31 cellular contexts compared by ENCODE assay signal in the genomic region with DNA sequence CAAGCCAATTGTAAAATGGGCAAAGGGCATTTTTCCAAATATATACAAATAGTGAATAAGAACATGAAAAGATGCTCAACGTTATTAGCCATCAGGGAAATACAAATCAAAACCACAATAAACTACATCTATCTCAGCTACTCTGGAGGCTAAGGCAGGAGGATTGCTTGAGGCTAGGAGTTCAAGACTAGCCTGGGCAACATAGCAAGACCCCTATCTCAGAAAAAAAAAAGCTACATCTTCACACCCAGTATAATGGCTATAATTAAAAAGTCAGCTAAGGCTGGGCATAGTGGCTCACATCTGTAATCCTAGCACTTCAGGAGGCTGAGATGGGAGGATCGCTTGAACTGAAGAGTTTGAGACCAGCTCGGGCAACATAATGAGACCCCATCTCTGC. TPM values are rescaled to one million over a fixed set of nuclear protein-coding genes. Genes with fewer than 3 reads are reported as not detected.
"Had no signal": no experiment of that assay in that cellular context is flagged by ENCODE, and none has a peak within 500 bp of the region (broad histone marks: within the 10 kb centered on the region; RNA-seq: fewer than 3 reads in every experiment).

No MANE protein-coding gene starts in this region.

- H3K27me3 ChIP-seq: colonic mucosa, dorsolateral prefrontal cortex, esophagus muscularis mucosa, esophagus squamous epithelium, gastrocnemius medialis, gastroesophageal sphincter, heart left ventricle, heart right ventricle had no signal

- H3K36me3 ChIP-seq: colonic mucosa, esophagus squamous epithelium, gastrocnemius medialis, gastroesophageal sphincter, heart left ventricle had no signal

- H3K9me3 ChIP-seq: colonic mucosa, esophagus muscularis mucosa, esophagus squamous epithelium, gastrocnemius medialis, gastroesophageal sphincter, heart left ventricle, heart right ventricle had no signal

- ATAC-seq: effector memory CD8-positive, alpha-beta T cell; esophagus mucosa; foreskin keratinocyte; gastrocnemius medialis; gastroesophageal sphincter; heart left ventricle; heart right ventricle had no signal

- H3K4me3 ChIP-seq: colonic mucosa, coronary artery, dorsolateral prefrontal cortex, esophagus muscularis mucosa, esophagus squamous epithelium, gastrocnemius medialis, gastroesophageal sphincter, heart left ventricle, heart right ventricle had no signal

- DNase-seq: colonic mucosa; cortex of kidney; dermis blood vessel endothelial cell; dorsolateral prefrontal cortex; effector CD4-positive, alpha-beta T cell; effector CD8-positive, alpha-beta T cell; effector memory CD4-positive, alpha-beta T cell; effector memory CD8-positive, alpha-beta T cell; endodermal cell; erythroblast; esophagus squamous epithelium; foreskin fibroblast; foreskin keratinocyte; foreskin melanocyte; gastrocnemius medialis; glutamatergic neuron; head of caudate nucleus; heart left ventricle; heart right ventricle had no signal

- H3K4me1 ChIP-seq: colonic mucosa, esophagus squamous epithelium, foreskin keratinocyte, gastrocnemius medialis had no signal

- FAIRE-seq: colon, endothelial cell of umbilical vein, frontal cortex had no signal

- H3K27ac ChIP-seq: colonic mucosa, coronary artery, dorsolateral prefrontal cortex, epithelial cell of prostate, esophagus muscularis mucosa, esophagus squamous epithelium, foreskin keratinocyte, gastrocnemius medialis, gastroesophageal sphincter, heart left ventricle, heart right ventricle had no signal

RNA-seq across cellular contexts. Expression of a gene that starts 53.3 kb away (rescaled TPM):
- total RNA-seq: dermis microvascular lymphatic vessel endothelial cell, endothelial cell of umbilical vein, epithelial cell of proximal tubule, fibroblast of villous mesenchyme, foreskin keratinocyte, glomerular endothelial cell had no signal
- polyA plus RNA-seq: endothelial cell of umbilical vein, foreskin keratinocyte had no signal
